Comparison of ENCODE assay signal across 28 cellular contexts in genomic region chr5:162444129-162444762, GRCh38.
"Had no signal": no experiment of that assay in that cellular context is flagged by ENCODE, and none has a peak within 500 bp of the region (broad histone marks: within the 10 kb centered on the region; RNA-seq: fewer than 3 reads in every experiment).

No MANE protein-coding gene starts in this region.

- DNase-seq: IMR-90; Karpas-422; KG1; MG63; NCI-H1092; NCI-H1105 treated with DMSO at 0.1 percent for 48 hours; NCI-H1417 treated with DMSO at 0.1 percent for 48 hours; NCI-H146; NCI-H1694 treated with DMSO at 0.1 percent for 48 hours; NCI-H1930; NCI-H2081; NCI-H2107; NCI-H226; NCI-H446; NCI-H510A; NCI-H524 treated with DMSO at 0.1 percent for 48 hours; NCI-H69; NCI-H774; NK-92 treated with Interleukin-12 subunit alpha and Interleukin-12 subunit beta, amount 100 ng/mL, for 24 hours; OCI-M1; PC-9; Peyer's patch; SHP77 treated with DMSO at 0.1 percent for 48 hours; SJCRH30; T-helper 1 cell had no signal

- ATAC-seq: HepG2, Right ventricle myocardium inferior, SK-N-SH treated with all-trans-retinoic acid at 6 μM for 48 hours had no signal

- H3K27ac ChIP-seq: PC-9, Peyer's patch, SJCRH30 had no signal

- H3K27me3 ChIP-seq: MG63, Peyer's patch, SJCRH30 had no signal

- H2AFZ ChIP-seq: PC-9 had no signal

- H3K4me2 ChIP-seq: PC-9 had no signal

- H3K4me3 ChIP-seq: MG63, PC-9, Peyer's patch, SJCRH30 had no signal

- H3K36me3 ChIP-seq: MG63, Peyer's patch, SJCRH30 had no signal

- H3K4me1 ChIP-seq: Peyer's patch, SJCRH30 had no signal

- H3K9me3 ChIP-seq: MG63, Peyer's patch, SJCRH30 had no signal
